ENCODE assay signal across 1 cellular context in genomic region chr6:73732845-73733675, GRCh38.
TF ChIP-seq lines count a peak whose summit lies in the region.

No MANE protein-coding gene starts in this region.

TF ChIP-seq in GM23338, 12 proteins besides CTCF, POLR2A, EP300 and RAD21 (continued from another document):
- TF ChIP-seq REST (IDR thresholded peaks at IDR 0.05; ENCODE audit: unreplicated experiment) (no peak), ZNF462 (CRISPR knock-in tag; IDR thresholded peaks at IDR 0.05) (no peak), EZH2phosphoT487 (IDR thresholded peaks at IDR 0.05; ENCODE audit: unreplicated experiment) (no peak), NANOG (IDR thresholded peaks at IDR 0.05; ENCODE audit: borderline replicate concordance) (no peak), POLR2AphosphoS5 (IDR thresholded peaks at IDR 0.05; ENCODE audit: low read depth) (no peak)
